8 cellular contexts compared by ENCODE assay signal in the genomic region with DNA sequence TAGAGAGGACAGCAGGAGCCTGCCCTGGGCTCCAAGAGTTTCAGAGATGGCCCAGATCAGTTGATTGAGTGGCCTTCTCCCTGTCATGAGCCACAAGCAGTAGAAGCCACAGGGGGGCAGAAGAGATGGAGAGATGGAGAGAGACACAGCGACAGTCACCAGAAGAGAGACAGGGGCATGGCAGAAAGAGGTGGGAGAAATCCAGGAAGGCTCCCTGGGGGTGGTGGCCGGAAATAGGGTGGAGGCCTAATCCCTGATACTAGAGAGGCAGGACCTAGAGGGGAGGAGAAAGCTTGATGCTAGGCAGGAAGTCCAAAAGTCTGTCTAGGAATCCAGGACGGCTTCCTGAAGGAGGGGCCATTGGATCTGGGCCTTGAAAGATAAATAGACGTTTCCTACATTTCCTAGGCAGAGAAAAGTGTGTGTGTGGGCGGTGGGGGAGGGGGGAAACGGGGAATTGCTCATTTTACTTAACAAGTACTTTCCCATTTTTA. TPM values are rescaled to one million over a fixed set of nuclear protein-coding genes. Genes with fewer than 3 reads are reported as not detected.
DNase-seq lines count a peak whose midpoint lies in the region; ATAC-seq, FAIRE-seq and TF ChIP-seq lines count a peak whose summit lies in the region.

No MANE protein-coding gene starts in this region.

- H3K27ac ChIP-seq in skin epidermis: peak overlapping the region in 17 of 21 experiments; percentile 12 to 88 (median 75)

- DNase-seq in D341Med (ENCODE audit: low spot score) (peak; percentile 65), LoVo (ENCODE audit: low spot score) (peak; percentile 55), foreskin melanocyte (peak; percentile 79), GM12891 (ENCODE audit: insufficient read length, low spot score) (no peak), HK-2 (ENCODE audit: unreplicated experiment) (no peak)
- DNase-seq in activated CD4-positive, alpha-beta memory T cell treated with anti-CD3 and anti-CD28 coated beads, Interleukin-2, amount 10 ng/mL, durations not matched to agents 7 days and 5 days: peak; percentile 70

- no peak for FAIRE-seq in GM12891 (lab: Jason Lieb, UNC)

- H3K27me3 Mint-ChIP-seq in activated CD4-positive, alpha-beta memory T cell treated with anti-CD3 and anti-CD28 coated beads, Interleukin-2, amount 10 ng/mL, durations not matched to agents 7 days and 5 days: no peaks in the 10 kb centered on the region

- no peak for TF ChIP-seq POLR2A in GM18505 (IDR thresholded peaks at IDR 0.05; ENCODE audit: borderline replicate concordance, extremely low read depth, insufficient read depth, insufficient read length)
- no peak for TF ChIP-seq POLR2A in GM12891 (IDR thresholded peaks at IDR 0.05; ENCODE audit: low read depth, low read length)

- peak overlapping the region in 5 of 7 experiments; percentile 36 to 58 (median 45) for H3K4me3 ChIP-seq in skin epidermis

- no peak for ATAC-seq in GM18505 (IDR thresholded peaks at IDR 0.05; ENCODE audit: unreplicated experiment)

- H3K9me3 Mint-ChIP-seq in activated CD4-positive, alpha-beta memory T cell treated with anti-CD3 and anti-CD28 coated beads, Interleukin-2, amount 10 ng/mL, durations not matched to agents 7 days and 5 days: peaks cover 5% of the 10 kb centered on the region

- H3K27ac Mint-ChIP-seq in activated CD4-positive, alpha-beta memory T cell treated with anti-CD3 and anti-CD28 coated beads, Interleukin-2, amount 10 ng/mL, durations not matched to agents 7 days and 5 days: peak overlapping the region; percentile 20

- H3K4me3 Mint-ChIP-seq in activated CD4-positive, alpha-beta memory T cell treated with anti-CD3 and anti-CD28 coated beads, Interleukin-2, amount 10 ng/mL, durations not matched to agents 7 days and 5 days: no peak overlapping the region

- POLR2A ChIA-PET in activated CD4-positive, alpha-beta memory T cell treated with anti-CD3 and anti-CD28 coated beads, Interleukin-2, amount 10 ng/mL, durations not matched to agents 7 days and 5 days (lab: Charles Lee): interaction anchor here (0.6 to 1.6 kb wide), 5 partner anchors 9 to 45 kb away, joined by 3 to 9 read pairs (median 4); a partner anchor contains a TSS

- H3K4me1 Mint-ChIP-seq in activated CD4-positive, alpha-beta memory T cell treated with anti-CD3 and anti-CD28 coated beads, Interleukin-2, amount 10 ng/mL, durations not matched to agents 7 days and 5 days: peaks cover 31% of the 10 kb centered on the region

- CTCF ChIA-PET in activated CD4-positive, alpha-beta memory T cell treated with anti-CD3 and anti-CD28 coated beads, Interleukin-2, amount 10 ng/mL, durations not matched to agents 7 days and 5 days (lab: Charles Lee): interaction anchor here (0.6 to 4.7 kb wide), 5 partner anchors 9 to 119 kb away, joined by 3 to 17 read pairs (median 8); a partner anchor contains a TSS

- H3K36me3 Mint-ChIP-seq in activated CD4-positive, alpha-beta memory T cell treated with anti-CD3 and anti-CD28 coated beads, Interleukin-2, amount 10 ng/mL, durations not matched to agents 7 days and 5 days (ENCODE audit: low read depth): peaks cover 2% of the 10 kb centered on the region

TF ChIP-seq in GM12891, 5 proteins besides CTCF, POLR2A, EP300 and RAD21:
- TF ChIP-seq TAF1 (IDR thresholded peaks at IDR 0.05; ENCODE audit: low read depth, low read length) (no peak), SPI1 (IDR thresholded peaks at IDR 0.05; ENCODE audit: low read depth, low read length) (no peak), POLR2AphosphoS5 (IDR thresholded peaks at IDR 0.05; ENCODE audit: low read depth, low read length) (no peak), POU2F2 (IDR thresholded peaks at IDR 0.05; ENCODE audit: low read depth, low read length) (no peak), PAX5 (IDR thresholded peaks at IDR 0.05; ENCODE audit: insufficient read depth, low read length, severe bottlenecking) (no peak)
TF ChIP-seq in GM12891: peak in this region for 0.

RNA-seq across cellular contexts. Expression of a gene that starts 9.6 kb away (rescaled TPM):
- total RNA-seq in activated CD4-positive, alpha-beta memory T cell treated with anti-CD3 and anti-CD28 coated beads, Interleukin-2, amount 10 ng/mL, durations not matched to agents 7 days and 5 days: 100 to 1,000 TPM; 592 to 611 TPM
- 247 TPM for polyA plus RNA-seq in GM12891 (2012; ENCODE audit: low read depth, missing spikeins)

RNA-seq across cellular contexts. Expression of a gene that starts 45.0 kb away (rescaled TPM):
- 100 to 1,000 TPM; 141 to 147 TPM for total RNA-seq in activated CD4-positive, alpha-beta memory T cell treated with anti-CD3 and anti-CD28 coated beads, Interleukin-2, amount 10 ng/mL, durations not matched to agents 7 days and 5 days
- polyA plus RNA-seq in GM12891 (2012; ENCODE audit: low read depth, missing spikeins): 118 TPM

Comparison
In these comparisons a context has a peak if more than half of its experiments do, and no peak if none do; other contexts are left out.
1. DNase-seq: peak in D341Med (single experiment), LoVo (single experiment), activated CD4-positive, alpha-beta memory T cell treated with anti-CD3 and anti-CD28 coated beads, Interleukin-2, amount 10 ng/mL, durations not matched to agents 7 days and 5 days (single experiment) and foreskin melanocyte (single experiment); none in GM12891 (single experiment) and HK-2 (single experiment).